19 cellular contexts compared by ENCODE assay signal in genomic region chr12:107484219-107484618, GRCh38.
"Had no signal": no experiment of that assay in that cellular context is flagged by ENCODE, and none has a peak within 500 bp of the region (broad histone marks: within the 10 kb centered on the region; RNA-seq: fewer than 3 reads in every experiment).

No MANE protein-coding gene starts in this region.

- H3K9me3 ChIP-seq: adrenal gland, ascending aorta, spleen, tibial artery had no signal

- H3K9me3 Mint-ChIP-seq: memory B cell had no signal

- H3K36me3 Mint-ChIP-seq: activated naive CD8-positive, alpha-beta T cell; memory B cell had no signal

- DNase-seq: activated CD4-positive, CD25-positive, alpha-beta regulatory T cell treated with anti-CD3 and anti-CD28 coated beads, Interleukin-2, amount 50 U/mL, for 72 hours; activated gamma-delta T cell treated with Interleukin-2 at 50 U/mL for 16 hours; activated T-cell treated with anti-CD3 and anti-CD28 coated beads, Interleukin-2, amount 50 U/mL, for 1 hour; brain microvascular endothelial cell; central memory CD4-positive, alpha-beta T cell; dermis blood vessel endothelial cell; effector CD8-positive, alpha-beta T cell; foreskin melanocyte; glutamatergic neuron; retina; spleen; stimulated activated CD4-positive, alpha-beta T cell treated with anti-CD3 and anti-CD28 coated beads, Interleukin-4, amount 100 ng/mL, for 1 hour; stimulated activated naive CD4-positive, alpha-beta T cell treated with Interleukin-2 at 50 U/mL for 16 hours; substantia nigra; tibial artery had no signal

- H3K27ac ChIP-seq: adrenal gland, ascending aorta, brain microvascular endothelial cell, spleen, tibial artery had no signal

- H3K4me3 Mint-ChIP-seq: activated naive CD8-positive, alpha-beta T cell; memory B cell had no signal

- H3K27me3 Mint-ChIP-seq: activated naive CD8-positive, alpha-beta T cell had no signal

- H3K27me3 ChIP-seq: adrenal gland, ascending aorta, brain microvascular endothelial cell, spleen had no signal

- H3K27ac Mint-ChIP-seq: activated naive CD8-positive, alpha-beta T cell; memory B cell had no signal
